ENCODE assay signal across 18 cellular contexts in genomic region chr11:73991471-73992006, GRCh38. TPM values are rescaled to one million over a fixed set of nuclear protein-coding genes. Genes with fewer than 3 reads are reported as not detected.
A peak's percentile ranks its signal among the peaks of the same experiment; 100 is the strongest.
DNase-seq lines count a peak whose midpoint lies in the region; ATAC-seq, FAIRE-seq and TF ChIP-seq lines count a peak whose summit lies in the region.
"Had no signal": no experiment of that assay in that cellular context is flagged by ENCODE, and none has a peak within 500 bp of the region (broad histone marks: within the 10 kb centered on the region; RNA-seq: fewer than 3 reads in every experiment).

No MANE protein-coding gene starts in this region.

- H3K4me1 ChIP-seq in BLaER1 treated with 17β-estradiol and CSF1 and Interleukin-3, amounts not matched to agents 10 nM and 100 nM, result peaks cover 23 to 51% (median 39%) of the 10 kb centered on the region in 10 experiments
- H3K4me1 ChIP-seq: adrenal gland, colonic mucosa, psoas muscle had no signal

- no peaks in the 10 kb centered on the region for H3K9me3 Mint-ChIP-seq in activated naive CD8-positive, alpha-beta T cell treated with anti-CD3 and anti-CD28 coated beads, Interleukin-2, amount 10 ng/mL, durations not matched to agents 7 days and 5 days

- H3K4me2 ChIP-seq in BLaER1 treated with 17β-estradiol and CSF1 and Interleukin-3, amounts not matched to agents 10 nM and 100 nM, result peak overlapping the region; percentile 57 to 85 (median 73)
- H3K4me2 ChIP-seq: PC-9 had no signal

- no peaks in the 10 kb centered on the region for H4K20me1 ChIP-seq in BLaER1 treated with 17β-estradiol and CSF1 and Interleukin-3, amounts not matched to agents 10 nM and 100 nM

- H3K9me3 ChIP-seq in BLaER1 treated with 17β-estradiol and CSF1 and Interleukin-3, amounts not matched to agents 10 nM and 100 nM (replicated peaks in 1 of 11), result no peaks in the 10 kb centered on the region
- H3K9me3 ChIP-seq: adrenal gland, colonic mucosa, psoas muscle had no signal

- DNase-seq in GM12891 (ENCODE audit: insufficient read length, low spot score) (no peak), hepatic stellate cell (ENCODE audit: low spot score) (no peak), UCSD-AML1 (lab: John Stamatoyannopoulos, UW; ENCODE audit: unreplicated experiment) (no peak), putamen (ENCODE audit: low spot score) (no peak)
- DNase-seq in activated naive CD8-positive, alpha-beta T cell treated with anti-CD3 and anti-CD28 coated beads, Interleukin-2, amount 10 ng/mL, durations not matched to agents 7 days and 5 days, result peak; percentile 20
- DNase-seq: activated CD4-positive, alpha-beta T cell treated with anti-CD3 and anti-CD28 coated beads for 48 hours; adrenal gland; C1 segment of cervical spinal cord; colonic mucosa; midbrain; PC-9; stimulated activated CD4-positive, alpha-beta T cell treated with anti-CD3 and anti-CD28 coated beads, Interleukin-4, amount 100 ng/mL, for 24 hours had no signal

- no peaks in the 10 kb centered on the region for H3K27me3 ChIP-seq in BLaER1 treated with 17β-estradiol and CSF1 and Interleukin-3, amounts not matched to agents 10 nM and 100 nM
- H3K27me3 ChIP-seq: adrenal gland, colonic mucosa had no signal

- no peak for TF ChIP-seq POLR2A in GM12891 (IDR thresholded peaks at IDR 0.05; ENCODE audit: low read depth, low read length)

- peaks cover 18% of the 10 kb centered on the region for H3K4me1 Mint-ChIP-seq in activated naive CD8-positive, alpha-beta T cell treated with anti-CD3 and anti-CD28 coated beads, Interleukin-2, amount 10 ng/mL, durations not matched to agents 7 days and 5 days

- H3K27me3 Mint-ChIP-seq in activated naive CD8-positive, alpha-beta T cell treated with anti-CD3 and anti-CD28 coated beads, Interleukin-2, amount 10 ng/mL, durations not matched to agents 7 days and 5 days, result no peaks in the 10 kb centered on the region

- H3K4me3 ChIP-seq in BLaER1 treated with 17β-estradiol and CSF1 and Interleukin-3, amounts not matched to agents 10 nM and 100 nM, result no peak overlapping the region
- H3K4me3 ChIP-seq: adrenal gland, colonic mucosa, PC-9, psoas muscle had no signal

- peak overlapping the region in 3 of 11 experiments; percentile 36 to 45 (median 40); a peak in 5 of 22 replicates for H3K27ac ChIP-seq in BLaER1 treated with 17β-estradiol and CSF1 and Interleukin-3, amounts not matched to agents 10 nM and 100 nM
- H3K27ac ChIP-seq: adrenal gland, colonic mucosa, PC-9, psoas muscle had no signal

- no peak overlapping the region for H3K4me3 Mint-ChIP-seq in activated naive CD8-positive, alpha-beta T cell treated with anti-CD3 and anti-CD28 coated beads, Interleukin-2, amount 10 ng/mL, durations not matched to agents 7 days and 5 days

- no peaks in the 10 kb centered on the region for H3K36me3 Mint-ChIP-seq in activated naive CD8-positive, alpha-beta T cell treated with anti-CD3 and anti-CD28 coated beads, Interleukin-2, amount 10 ng/mL, durations not matched to agents 7 days and 5 days

- POLR2A ChIA-PET in activated naive CD8-positive, alpha-beta T cell treated with anti-CD3 and anti-CD28 coated beads, Interleukin-2, amount 10 ng/mL, durations not matched to agents 7 days and 5 days (lab: Charles Lee), result interaction anchor here (1.5 to 2.7 kb wide), 2 partner anchors 9 to 13 kb away, joined by 10 read pairs; partner anchors contain the start of gene UCP2

- ATAC-seq in HG02759 (IDR thresholded peaks at IDR 0.05; ENCODE audit: unreplicated experiment) (peak; percentile 52), GM21390 (IDR thresholded peaks at IDR 0.05; ENCODE audit: unreplicated experiment) (no peak)
- ATAC-seq in activated naive CD8-positive, alpha-beta T cell treated with anti-CD3 and anti-CD28 coated beads, Interleukin-2, amount 10 ng/mL, durations not matched to agents 7 days and 5 days (ENCODE audit: low read depth), result no peak
- ATAC-seq: psoas muscle had no signal

- peak overlapping the region in 3 of 11 experiments; percentile 6 to 48 (median 46); a peak in 3 of 22 replicates for H3K9ac ChIP-seq in BLaER1 treated with 17β-estradiol and CSF1 and Interleukin-3, amounts not matched to agents 10 nM and 100 nM

- FAIRE-seq in GM12891 (lab: Jason Lieb, UNC), result peak; percentile 93
- FAIRE-seq: H1 had no signal

- H3K27ac Mint-ChIP-seq in activated naive CD8-positive, alpha-beta T cell treated with anti-CD3 and anti-CD28 coated beads, Interleukin-2, amount 10 ng/mL, durations not matched to agents 7 days and 5 days, result no peak overlapping the region

- H3K36me3 ChIP-seq in BLaER1 treated with 17β-estradiol and CSF1 and Interleukin-3, amounts not matched to agents 10 nM and 100 nM, result no peaks in the 10 kb centered on the region
- H3K36me3 ChIP-seq: adrenal gland, colonic mucosa had no signal

TF ChIP-seq in GM12891, 5 proteins besides CTCF, POLR2A, EP300 and RAD21:
- TF ChIP-seq POU2F2 (IDR thresholded peaks at IDR 0.05; ENCODE audit: low read depth, low read length), result no peak
- no peak for TF ChIP-seq PAX5 (IDR thresholded peaks at IDR 0.05; ENCODE audit: insufficient read depth, low read length, severe bottlenecking)
- TF ChIP-seq TAF1 (IDR thresholded peaks at IDR 0.05; ENCODE audit: low read depth, low read length), result no peak
- TF ChIP-seq SPI1 (IDR thresholded peaks at IDR 0.05; ENCODE audit: low read depth, low read length), result no peak
- TF ChIP-seq POLR2AphosphoS5 (IDR thresholded peaks at IDR 0.05; ENCODE audit: low read depth, low read length), result no peak

RNA-seq across cellular contexts. Expression of gene UCP2, which starts 8.9 kb away (rescaled TPM):
- 127 TPM for polyA plus RNA-seq in GM12891 (2012; ENCODE audit: low read depth, missing spikeins)
- total RNA-seq in activated naive CD8-positive, alpha-beta T cell treated with anti-CD3 and anti-CD28 coated beads, Interleukin-2, amount 10 ng/mL, durations not matched to agents 7 days and 5 days, result 100 to 1,000 TPM; 267 TPM

RNA-seq across cellular contexts. Expression of gene UCP3, which starts 17.3 kb away (rescaled TPM):
- polyA plus RNA-seq in GM12891 (2012; ENCODE audit: low read depth, missing spikeins), result 0.50 TPM
- total RNA-seq in activated naive CD8-positive, alpha-beta T cell treated with anti-CD3 and anti-CD28 coated beads, Interleukin-2, amount 10 ng/mL, durations not matched to agents 7 days and 5 days, result 1 to 10 TPM; 4.0 to 4.1 TPM

RNA-seq across cellular contexts. Expression of gene DNAJB13, which starts 40.7 kb away (rescaled TPM):
- polyA plus RNA-seq in GM12891 (2012; ENCODE audit: low read depth, missing spikeins), result 0.15 TPM
- under 1 TPM in 1 of 2 experiments, not detected in 1; 0.47 TPM for total RNA-seq in activated naive CD8-positive, alpha-beta T cell treated with anti-CD3 and anti-CD28 coated beads, Interleukin-2, amount 10 ng/mL, durations not matched to agents 7 days and 5 days
- total RNA-seq: colonic mucosa, H1, LHCN-M2, psoas muscle had no signal
